18 cellular contexts compared by ENCODE assay signal in genomic region chr1:75708910-75709309, GRCh38.
"Had no signal": no experiment of that assay in that cellular context is flagged by ENCODE, and none has a peak within 500 bp of the region (broad histone marks: within the 10 kb centered on the region; RNA-seq: fewer than 3 reads in every experiment).

No MANE protein-coding gene starts in this region.

- H3K4me1 ChIP-seq: left lung, neural progenitor cell, spleen had no signal

- H3K4me2 ChIP-seq: neural progenitor cell had no signal

- DNase-seq: activated CD4-positive, alpha-beta T cell treated with anti-CD3 and anti-CD28 coated beads, Interleukin-2, amount 10 ng/mL, durations not matched to agents 7 days and 5 days; activated CD8-positive, alpha-beta memory T cell treated with anti-CD3 and anti-CD28 coated beads, Interleukin-2, amount 10 ng/mL, durations not matched to agents 7 days and 5 days; activated CD8-positive, alpha-beta T cell treated with anti-CD3 and anti-CD28 coated beads for 36 hours; activated effector memory CD4-positive, alpha-beta T cell treated with anti-CD3 and anti-CD28 coated beads, Interleukin-2, amount 50 U/mL, for 16 hours; activated naive CD4-positive, alpha-beta T cell treated with anti-CD3 and anti-CD28 coated beads, Interleukin-2, amount 10 ng/mL, durations not matched to agents 7 days and 5 days; activated T-cell treated with anti-CD3 and anti-CD28 coated beads for 4 hours; dorsolateral prefrontal cortex; effector memory CD8-positive, alpha-beta T cell; left lung; naive thymus-derived CD4-positive, alpha-beta T cell; spleen; stimulated activated CD4-positive, alpha-beta T cell treated with anti-CD3 and anti-CD28 coated beads, Interleukin-4, amount 100 ng/mL, for 24 hours; stimulated activated naive CD4-positive, alpha-beta T cell treated with Interleukin-2 at 50 U/mL for 16 hours; upper lobe of left lung had no signal

- ATAC-seq: activated CD8-positive, alpha-beta memory T cell treated with anti-CD3 and anti-CD28 coated beads, Interleukin-2, amount 10 ng/mL, durations not matched to agents 7 days and 5 days; activated CD8-positive, alpha-beta T cell treated with anti-CD3 and anti-CD28 coated beads for 36 hours; effector memory CD8-positive, alpha-beta T cell; left lung; naive thymus-derived CD4-positive, alpha-beta T cell had no signal

- H2AFZ ChIP-seq: neural progenitor cell had no signal

- H3K36me3 ChIP-seq: cardiac muscle cell, left lung, neural progenitor cell, spleen, thoracic aorta, upper lobe of left lung had no signal

- H3K9me3 ChIP-seq: left lung, spleen, thoracic aorta, upper lobe of left lung had no signal

- H3K9ac ChIP-seq: neural progenitor cell had no signal

- H3K27me3 ChIP-seq: cardiac muscle cell, left lung, neural progenitor cell, upper lobe of left lung had no signal

- H3K4me3 ChIP-seq: cardiac muscle cell, dorsolateral prefrontal cortex, left lung, lung, neural progenitor cell, spleen, thoracic aorta, upper lobe of left lung had no signal

- H3K27ac ChIP-seq: cardiac muscle cell, dorsolateral prefrontal cortex, left lung, neural progenitor cell, spleen, thoracic aorta, upper lobe of left lung had no signal
